In genomic region chr11:104343578-104343977, GRCh38 we compare ENCODE assay signal across 8 cellular contexts.
DNase-seq lines count a peak whose midpoint lies in the region; ATAC-seq and TF ChIP-seq lines count a peak whose summit lies in the region.

No MANE protein-coding gene starts in this region.

- H3K9me2 ChIP-seq in hepatocyte (replicated peaks; ENCODE audit: insufficient read depth), result no peaks in the 10 kb centered on the region

- H3K27ac ChIP-seq in hepatocyte, result no peak overlapping the region

- 68% methylated on average over 1 of the region's 1 CpG for WGBS in hepatocyte (ENCODE audit: low lambda C conversion rate, missing lambda C conversion rate)

- no peaks in the 10 kb centered on the region for H3K4me1 ChIP-seq in hepatocyte (ENCODE audit: insufficient read depth)

- H4K20me1 ChIP-seq in hepatocyte (ENCODE audit: insufficient read depth, poor library complexity, severe bottlenecking), result no peaks in the 10 kb centered on the region

- no peak overlapping the region for H3K4me2 ChIP-seq in hepatocyte

- intact Hi-C loops in cardiac septum (cut with DNase I), result no loop called here

- ATAC-seq in GM21717 (IDR thresholded peaks at IDR 0.05; ENCODE audit: unreplicated experiment), result peak; percentile 53

- no peaks in the 10 kb centered on the region for H3K79me2 ChIP-seq in hepatocyte

- no peak overlapping the region for H3K4me3 ChIP-seq in hepatocyte

- DNase-seq in GM03348 (ENCODE audit: low spot score) (peak; percentile 12), NCI-H69 (lab: John Stamatoyannopoulos, UW) (peak; percentile 83), hepatocyte (ENCODE audit: low spot score) (peak; percentile 18), T-helper 1 cell (no peak), cardiac septum (ENCODE audit: low spot score) (no peak), NCI-H2107 (lab: John Stamatoyannopoulos, UW) (no peak), D341Med (ENCODE audit: low spot score) (no peak)

- peaks cover 2% of the 10 kb centered on the region for H3K27me3 ChIP-seq in hepatocyte

- H3K36me3 ChIP-seq in hepatocyte (replicated peaks; ENCODE audit: insufficient read depth, low read depth), result no peaks in the 10 kb centered on the region

- H3K9me3 ChIP-seq in hepatocyte (ENCODE audit: low read depth), result no peaks in the 10 kb centered on the region

- TF ChIP-seq CTCF in hepatocyte (IDR thresholded peaks at IDR 0.05; ENCODE audit: poor library complexity), result peak; percentile 17

- no peak overlapping the region for H2AFZ ChIP-seq in hepatocyte

Comparison
In these comparisons a context has a peak if more than half of its experiments do, and no peak if none do; other contexts are left out.
1. DNase-seq: peak in GM03348 (single experiment), NCI-H69 (single experiment) and hepatocyte (single experiment); none in T-helper 1 cell (0 of 5), cardiac septum (single experiment), NCI-H2107 (single experiment) and D341Med (single experiment).